Comparison of ENCODE assay signal across 28 cellular contexts in the genomic region with DNA sequence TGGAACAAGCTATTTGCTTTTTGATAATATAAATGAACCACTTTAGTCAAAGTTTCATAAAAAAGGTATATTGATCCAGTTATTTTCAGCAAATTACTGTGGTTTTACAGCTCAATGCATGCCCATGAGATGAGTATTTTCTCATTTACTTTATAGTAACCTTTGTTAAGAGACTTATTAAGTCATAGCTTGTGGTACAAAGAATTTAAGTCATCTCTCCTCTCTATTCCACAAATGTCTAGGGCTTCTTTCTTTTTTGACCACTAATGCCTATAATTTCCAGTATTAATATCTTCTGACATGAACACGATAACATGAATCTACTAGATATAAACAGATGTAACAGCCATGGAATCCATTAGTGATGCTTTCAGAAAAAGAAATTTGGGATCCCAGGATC.
"Had no signal": no experiment of that assay in that cellular context is flagged by ENCODE, and none has a peak within 500 bp of the region (broad histone marks: within the 10 kb centered on the region; RNA-seq: fewer than 3 reads in every experiment).

No MANE protein-coding gene starts in this region.

- H3K4me3 ChIP-seq: coronary artery, heart left ventricle, right atrium auricular region, tibial nerve had no signal

- H3K27me3 Mint-ChIP-seq: activated CD4-positive, alpha-beta T cell treated with anti-CD3 and anti-CD28 coated beads, Interleukin-2, amount 10 ng/mL, durations not matched to agents 24 days and 14 days had no signal

- H3K4me3 Mint-ChIP-seq: activated CD4-positive, alpha-beta memory T cell treated with anti-CD3 and anti-CD28 coated beads, Interleukin-2, amount 10 ng/mL, durations not matched to agents 7 days and 5 days; activated CD4-positive, alpha-beta T cell treated with anti-CD3 and anti-CD28 coated beads, Interleukin-2, amount 10 ng/mL, durations not matched to agents 24 days and 14 days; activated naive CD4-positive, alpha-beta T cell treated with anti-CD3 and anti-CD28 coated beads, Interleukin-2, amount 50 U/mL, for 24 hours; activated T-cell treated with anti-CD3 and anti-CD28 coated beads, Interleukin-2, amount 50 U/mL, for 4 hours; activated T-helper 17 cell treated with anti-CD3 and anti-CD28 coated beads, Interleukin-2, amount 50 U/mL, for 72 hours; endodermal cell; immature natural killer cell; mesothelial cell of epicardium; natural killer cell treated with Interleukin-12 subunit alpha and Interleukin-12 subunit beta and Interleukin-15 and Interleukin-18, amount 100 ng/mL, for 72 hours; stimulated activated naive B cell treated with anti-CD40 and anti-IgM and Interleukin-4, amounts not matched to agents 10 μg/mL and 1 μg/mL and 100 μg/mL, for 72 hours; T-helper 17 cell had no signal

- DNase-seq: activated CD4-positive, alpha-beta memory T cell treated with anti-CD3 and anti-CD28 coated beads, Interleukin-2, amount 10 ng/mL, durations not matched to agents 7 days and 5 days; activated CD4-positive, alpha-beta T cell treated with anti-CD3 and anti-CD28 coated beads, Interleukin-2, amount 10 ng/mL, durations not matched to agents 24 days and 14 days; activated gamma-delta T cell treated with Interleukin-2 at 50 U/mL for 16 hours; activated T-cell treated with anti-CD3 and anti-CD28 coated beads, Interleukin-2, amount 50 U/mL, for 4 hours; anterior cingulate cortex; brain microvascular endothelial cell; endodermal cell; foreskin keratinocyte; heart left ventricle; hypothalamus; immature natural killer cell; kidney; left colon; stimulated activated CD4-positive, alpha-beta T cell treated with anti-CD3 and anti-CD28 coated beads, Interleukin-15, amount 100 ng/mL, for 24 hours; stimulated activated CD4-positive, alpha-beta T cell treated with anti-CD3 and anti-CD28 coated beads, Interleukin-2, amount 100 ng/mL, for 24 hours; stimulated activated naive B cell treated with anti-CD40 and anti-IgM and Interleukin-4, amounts not matched to agents 10 μg/mL and 1 μg/mL and 100 μg/mL, for 72 hours; T-helper 17 cell; T1000; WERI-Rb-1 had no signal

- H3K4me1 Mint-ChIP-seq: activated T-helper 17 cell treated with anti-CD3 and anti-CD28 coated beads, Interleukin-2, amount 50 U/mL, for 72 hours; endodermal cell; immature natural killer cell had no signal

- ATAC-seq: activated CD4-positive, CD25-positive, alpha-beta regulatory T cell treated with anti-CD3 and anti-CD28 coated beads, Interleukin-2, amount 50 U/mL, for 24 hours; activated T-cell treated with anti-CD3 and anti-CD28 coated beads, Interleukin-2, amount 50 U/mL, for 4 hours; activated T-helper 17 cell treated with anti-CD3 and anti-CD28 coated beads, Interleukin-2, amount 50 U/mL, for 72 hours; esophagus mucosa; foreskin keratinocyte; heart left ventricle; left colon; natural killer cell treated with Interleukin-12 subunit alpha and Interleukin-12 subunit beta and Interleukin-15 and Interleukin-18, amount 100 ng/mL, for 72 hours; stimulated activated naive B cell treated with anti-CD40 and anti-IgM and Interleukin-4, amounts not matched to agents 10 μg/mL and 1 μg/mL and 100 μg/mL, for 72 hours; T-helper 17 cell had no signal

- H3K9me3 Mint-ChIP-seq: activated CD4-positive, alpha-beta memory T cell treated with anti-CD3 and anti-CD28 coated beads, Interleukin-2, amount 10 ng/mL, durations not matched to agents 7 days and 5 days; activated CD4-positive, alpha-beta T cell treated with anti-CD3 and anti-CD28 coated beads, Interleukin-2, amount 10 ng/mL, durations not matched to agents 24 days and 14 days; activated naive CD4-positive, alpha-beta T cell treated with anti-CD3 and anti-CD28 coated beads, Interleukin-2, amount 50 U/mL, for 24 hours; activated T-cell treated with anti-CD3 and anti-CD28 coated beads, Interleukin-2, amount 50 U/mL, for 4 hours; activated T-helper 17 cell treated with anti-CD3 and anti-CD28 coated beads, Interleukin-2, amount 50 U/mL, for 72 hours; endodermal cell; immature natural killer cell; mesothelial cell of epicardium; natural killer cell treated with Interleukin-12 subunit alpha and Interleukin-12 subunit beta and Interleukin-15 and Interleukin-18, amount 100 ng/mL, for 72 hours had no signal

- H3K27ac Mint-ChIP-seq: activated CD4-positive, alpha-beta memory T cell treated with anti-CD3 and anti-CD28 coated beads, Interleukin-2, amount 10 ng/mL, durations not matched to agents 7 days and 5 days; activated CD4-positive, alpha-beta T cell treated with anti-CD3 and anti-CD28 coated beads, Interleukin-2, amount 10 ng/mL, durations not matched to agents 24 days and 14 days; activated naive CD4-positive, alpha-beta T cell treated with anti-CD3 and anti-CD28 coated beads, Interleukin-2, amount 50 U/mL, for 24 hours; activated T-helper 17 cell treated with anti-CD3 and anti-CD28 coated beads, Interleukin-2, amount 50 U/mL, for 72 hours; endodermal cell; immature natural killer cell; mesothelial cell of epicardium; natural killer cell treated with Interleukin-12 subunit alpha and Interleukin-12 subunit beta and Interleukin-15 and Interleukin-18, amount 100 ng/mL, for 72 hours; stimulated activated naive B cell treated with anti-CD40 and anti-IgM and Interleukin-4, amounts not matched to agents 10 μg/mL and 1 μg/mL and 100 μg/mL, for 72 hours; T-helper 17 cell had no signal

- H3K36me3 Mint-ChIP-seq: activated naive CD4-positive, alpha-beta T cell treated with anti-CD3 and anti-CD28 coated beads, Interleukin-2, amount 50 U/mL, for 24 hours; immature natural killer cell; mesothelial cell of epicardium; natural killer cell treated with Interleukin-12 subunit alpha and Interleukin-12 subunit beta and Interleukin-15 and Interleukin-18, amount 100 ng/mL, for 72 hours; stimulated activated naive B cell treated with anti-CD40 and anti-IgM and Interleukin-4, amounts not matched to agents 10 μg/mL and 1 μg/mL and 100 μg/mL, for 72 hours had no signal
